In genomic region chr17:77379837-77380236, GRCh38 we compare ENCODE assay signal across 15 cellular contexts.
DNase-seq lines count a peak whose midpoint lies in the region; ATAC-seq and TF ChIP-seq lines count a peak whose summit lies in the region.
"Had no signal": no experiment of that assay in that cellular context is flagged by ENCODE, and none has a peak within 500 bp of the region (broad histone marks: within the 10 kb centered on the region; RNA-seq: fewer than 3 reads in every experiment).

No MANE protein-coding gene starts in this region.

- peaks cover 14% of the 10 kb centered on the region for H3K36me3 Mint-ChIP-seq in CD8-positive, alpha-beta T cell

- no peaks in the 10 kb centered on the region for H3K27me3 Mint-ChIP-seq in CD8-positive, alpha-beta T cell (ENCODE audit: low read depth)
- H3K27me3 Mint-ChIP-seq: activated B cell treated with CpG ODN at 0.5 μM for 24 hours, IgD-negative memory B cell had no signal

- no peak for DNase-seq in CD8-positive, alpha-beta T cell
- DNase-seq in adipocyte (ENCODE audit: low read depth) (no peak), medulla oblongata (ENCODE audit: extremely low spot score) (peak; percentile 67), stomach (no peak), HK-2 (ENCODE audit: unreplicated experiment) (no peak), DMS53 (lab: John Stamatoyannopoulos, UW) (no peak), NCI-H748 treated with DMSO at 0.1 percent for 48 hours (lab: John Stamatoyannopoulos, UW) (no peak)
- DNase-seq: activated B cell treated with CpG ODN at 0.5 μM for 24 hours; activated gamma-delta T cell treated with Interleukin-2 at 50 U/mL for 16 hours; DMS153; NCI-H1105; NCI-H446; stimulated activated CD4-positive, alpha-beta T cell treated with anti-CD3 and anti-CD28 coated beads, Interleukin-4, amount 100 ng/mL, for 24 hours had no signal

- no peak for TF ChIP-seq POLR2A in stomach (IDR thresholded peaks at IDR 0.05)

- H3K27me3 ChIP-seq in CD8-positive, alpha-beta T cell (ENCODE audit: insufficient read depth, low read length), result no peaks in the 10 kb centered on the region
- no peaks in the 10 kb centered on the region for H3K27me3 ChIP-seq in adipocyte (replicated peaks; ENCODE audit: control insufficient read depth, insufficient read depth, low read length)
- H3K27me3 ChIP-seq in stomach, result no peaks in the 10 kb centered on the region

- CTCF ChIA-PET in CD8-positive, alpha-beta T cell (lab: Charles Lee), result interaction anchor here (0.7 to 0.8 kb wide), 2 partner anchors 32 to 50 kb away, joined by 3 read pairs; no protein-coding TSS in a partner anchor

- WGBS in stomach, 5 donors, result 41 to 76% (median 62%) methylated on average over 5 to 6 of the region's 6 CpGs

- TF ChIP-seq CTCF in CD8-positive, alpha-beta T cell (IDR thresholded peaks at IDR 0.05), result no peak
- TF ChIP-seq CTCF in stomach (IDR thresholded peaks at IDR 0.05), result no peak

- peak overlapping the region; percentile 11 for H3K4me3 Mint-ChIP-seq in CD8-positive, alpha-beta T cell
- H3K4me3 Mint-ChIP-seq: activated B cell treated with CpG ODN at 0.5 μM for 24 hours, IgD-negative memory B cell had no signal

- no peak for ATAC-seq in CD8-positive, alpha-beta T cell
- ATAC-seq in HG03460 (IDR thresholded peaks at IDR 0.05; ENCODE audit: unreplicated experiment), result no peak

- peaks cover 97% of the 10 kb centered on the region for H3K4me1 ChIP-seq in CD8-positive, alpha-beta T cell (ENCODE audit: insufficient read depth, low read length)
- H3K4me1 ChIP-seq in adipocyte (ENCODE audit: control insufficient read depth, insufficient read depth, low read length) (peaks cover 76% of the 10 kb centered on the region), stomach (peaks cover 97 to 100% (median 100%) of the 10 kb centered on the region in 4 donors)

- H3K9me3 Mint-ChIP-seq in CD8-positive, alpha-beta T cell, result no peaks in the 10 kb centered on the region
- H3K9me3 Mint-ChIP-seq: activated B cell treated with CpG ODN at 0.5 μM for 24 hours, IgD-negative memory B cell had no signal

- H3K4me1 Mint-ChIP-seq in CD8-positive, alpha-beta T cell (ENCODE audit: low read depth), result peaks cover 97% of the 10 kb centered on the region

- H3K9ac ChIP-seq in adipocyte (ENCODE audit: low read length), result peak overlapping the region; percentile 57

- POLR2A ChIA-PET in CD8-positive, alpha-beta T cell (lab: Charles Lee), result no interaction called here

- TF ChIP-seq EP300 in stomach (IDR thresholded peaks at IDR 0.05), result no peak

- intact Hi-C loops in CD8-positive, alpha-beta T cell (cut with DNase I, micrococcal nuclease), result loop anchor here in 1 of 2 experiments (5.0 kb wide), 1 partner anchor 52 kb away; no protein-coding TSS in a partner anchor
- intact Hi-C loops in stomach (cut with DNase I; ENCODE audit: low total_unique reads), result no loop called here

- peak overlapping the region; percentile 49 for H3K27ac Mint-ChIP-seq in CD8-positive, alpha-beta T cell
- H3K27ac Mint-ChIP-seq: activated B cell treated with CpG ODN at 0.5 μM for 24 hours had no signal

- H3K27ac ChIP-seq in CD8-positive, alpha-beta T cell (ENCODE audit: low read depth, low read length), result no peak overlapping the region
- peak overlapping the region in 4 of 5 donors; percentile 50 to 98 (median 94) for H3K27ac ChIP-seq in stomach

- no peak overlapping the region for H3K4me3 ChIP-seq in CD8-positive, alpha-beta T cell (ENCODE audit: low read depth, low read length)
- no peak overlapping the region for H3K4me3 ChIP-seq in adipocyte (ENCODE audit: low read length)
- no peak overlapping the region for H3K4me3 ChIP-seq in stomach

- H3K36me3 ChIP-seq in CD8-positive, alpha-beta T cell (ENCODE audit: insufficient read depth, low read length), result no peaks in the 10 kb centered on the region
- no peaks in the 10 kb centered on the region for H3K36me3 ChIP-seq in adipocyte (ENCODE audit: control insufficient read depth, insufficient read depth, low read length, severe bottlenecking)
- H3K36me3 ChIP-seq in stomach, result peaks cover 0 to 19% (median 0%) of the 10 kb centered on the region in 4 donors

- no peaks in the 10 kb centered on the region for H3K9me3 ChIP-seq in CD8-positive, alpha-beta T cell (ENCODE audit: low read length)
- no peaks in the 10 kb centered on the region for H3K9me3 ChIP-seq in adipocyte (ENCODE audit: control insufficient read depth, low read length)
- H3K9me3 ChIP-seq in stomach, result no peaks in the 10 kb centered on the region
